Comparison of ENCODE assay signal across 8 cellular contexts in genomic region chr19:2545416-2546127, GRCh38.
DNase-seq lines count a peak whose midpoint lies in the region; ATAC-seq, FAIRE-seq and TF ChIP-seq lines count a peak whose summit lies in the region.
"Not testable (repeated sequence)": the region's sequence is repeated elsewhere in the genome, so short reads cannot be mapped to it uniquely, and the experiment has no call there.

No MANE protein-coding gene starts in this region.

- not testable (repeated sequence) for BruUV-seq in Panc1 (replicated peaks; lab: Mats Ljungman, UMichigan); GM12878 (replicated peaks; lab: Mats Ljungman, UMichigan)

- TF ChIP-seq POLR2A in GM12878 (IDR thresholded peaks at IDR 0.05; ENCODE audit: low read depth, low read length), result not testable (repeated sequence)

- H3K36me3 ChIP-seq in BLaER1 treated with 17β-estradiol and CSF1 and Interleukin-3, amounts not matched to agents 10 nM and 100 nM, result peaks cover 0 to 15% (median 0%) of the 10 kb centered on the region in 11 experiments; a peak in 5 of 22 replicates
- H3K36me3 ChIP-seq in Panc1 (ENCODE audit: control insufficient read depth, insufficient read depth, low read length); GM12878 (ENCODE audit: control insufficient read depth in 2 of 2, insufficient read depth in 2 of 2, low read length in 1 of 2); esophagus (ENCODE audit: control insufficient read depth in 2 of 2, insufficient read depth in 2 of 2, low read length in 1 of 2); skeletal muscle tissue (ENCODE audit: control insufficient read depth in 3 of 3, insufficient read depth in 3 of 3, low read length in 3 of 3); tibial artery: not testable (repeated sequence)

- ATAC-seq in Panc1 (peak; percentile 3), GM12878 (peak; percentile 10; the same call in 2 of the 3 replicates), left lobe of liver (peak; percentile 31)
- not testable (repeated sequence) for ATAC-seq in natural killer cell

- TF ChIP-seq CTCF in Panc1 (IDR thresholded peaks at IDR 0.05); GM12878 (IDR thresholded peaks at IDR 0.05 in 2 of 3, conservative IDR thresholded peaks at IDR 0.05 in 1 of 3; ENCODE audit: control insufficient read depth in 2 of 3, extremely low read depth in 1 of 3, insufficient read depth in 1 of 3, low read depth in 3 of 3, low read length in 3 of 3); natural killer cell (IDR thresholded peaks at IDR 0.05); tibial artery (IDR thresholded peaks at IDR 0.05): not testable (repeated sequence)

- not testable (repeated sequence) for FAIRE-seq in GM12878 (lab: Jason Lieb, UNC)

- H4K20me1 ChIP-seq in BLaER1 treated with 17β-estradiol and CSF1 and Interleukin-3, amounts not matched to agents 10 nM and 100 nM, result peaks cover 0 to 65% (median 18%) of the 10 kb centered on the region in 11 experiments; a peak in 12 of 22 replicates
- H4K20me1 ChIP-seq in GM12878 (ENCODE audit: control insufficient read depth, insufficient read depth), result not testable (repeated sequence)

- not testable (repeated sequence) for H3K36me3 Mint-ChIP-seq in natural killer cell

- WGBS in GM12878 (ENCODE audit: insufficient coverage, insufficient replicate concordance, low lambda C conversion rate, missing lambda C conversion rate), result 54% methylated on average over 19 of the region's 20 CpGs
- WGBS in esophagus, 2 donors, result 90 to 92% methylated on average over 19 to 20 of the region's 20 CpGs

- H3K27me3 Mint-ChIP-seq in natural killer cell (ENCODE audit: low read depth in 2 of 2), result not testable (repeated sequence)

- TF ChIP-seq EP300 in GM12878 (IDR thresholded peaks at IDR 0.05; ENCODE audit: borderline replicate concordance in 1 of 2, control insufficient read depth in 1 of 2, low read depth in 2 of 2, low read length in 2 of 2), result not testable (repeated sequence)

- H3K4me1 Mint-ChIP-seq in natural killer cell, result peaks cover 15 to 30% of the 10 kb centered on the region in 2 donors

- intact Hi-C loops in Panc1 (cut with micrococcal nuclease; ENCODE audit: unreplicated experiment), result loop anchor here (10.0 kb wide), 1 partner anchor 71 kb away; the partner anchor contains the start of gene GADD45B
- intact Hi-C loops in GM12878 (cut with micrococcal nuclease; ENCODE audit: unreplicated experiment); natural killer cell (cut with micrococcal nuclease): not testable (repeated sequence)
- intact Hi-C loops in tibial artery (cut with DNase I; ENCODE audit: low total_unique reads), result loop anchor here (1.0 to 2.0 kb wide), 2 partner anchors 32 to 51 kb away; no protein-coding TSS in a partner anchor

- RAD21 ChIA-PET in GM12878 (lab: Charles Lee; ENCODE audit: unreplicated experiment), result interaction anchor here (0.6 to 4.3 kb wide), 10 partner anchors 9 to 91 kb away, joined by 3 to 41 read pairs (median 6); partner anchors contain the start of gene GADD45B

- H3K4me3 ChIP-seq in BLaER1 treated with 17β-estradiol and CSF1 and Interleukin-3, amounts not matched to agents 10 nM and 100 nM, result peak overlapping the region in 2 of 10 experiments; percentile 1 to 14; a peak in 1 of 20 replicates
- not testable (repeated sequence) for H3K4me3 ChIP-seq in Panc1 (ENCODE audit: low read depth in 2 of 2, low read length in 2 of 2); GM12878; esophagus (ENCODE audit: low read depth in 1 of 2, low read length in 2 of 2); tibial artery
- peak overlapping the region in 2 of 3 donors; percentile 41 to 45 for H3K4me3 ChIP-seq in skeletal muscle tissue (ENCODE audit: low read length in 3 of 3)

- SMC1A ChIA-PET in GM12878 (lab: Charles Lee; ENCODE audit: uncharacterized antibody, unreplicated experiment), result interaction anchor here (0.6 to 3.9 kb wide), 6 partner anchors 7 to 68 kb away, joined by 3 to 20 read pairs (median 10); partner anchors contain the start of gene GADD45B

- H2AFZ ChIP-seq in GM12878 (ENCODE audit: control insufficient read depth, low read depth, low read length), result not testable (repeated sequence)

- H3K4me1 ChIP-seq in BLaER1 treated with 17β-estradiol and CSF1 and Interleukin-3, amounts not matched to agents 10 nM and 100 nM, result peaks cover 80 to 95% (median 84%) of the 10 kb centered on the region in 10 experiments
- peaks cover 61% of the 10 kb centered on the region for H3K4me1 ChIP-seq in Panc1 (ENCODE audit: control insufficient read depth, insufficient read depth, low read length)
- H3K4me1 ChIP-seq in GM12878 (ENCODE audit: control insufficient read depth, insufficient read depth, low read length), result peaks cover 35% of the 10 kb centered on the region
- peaks cover 2 to 12% of the 10 kb centered on the region in 2 donors for H3K4me1 ChIP-seq in esophagus (ENCODE audit: control insufficient read depth in 2 of 2, insufficient read depth in 2 of 2, low read length in 1 of 2)
- peaks cover 42 to 75% (median 65%) of the 10 kb centered on the region in 3 donors for H3K4me1 ChIP-seq in skeletal muscle tissue (ENCODE audit: control insufficient read depth in 3 of 3, insufficient read depth in 3 of 3, low read length in 3 of 3)
- peaks cover 17 to 74% (median 62%) of the 10 kb centered on the region in 4 donors for H3K4me1 ChIP-seq in tibial artery

- H3K27ac ChIP-seq in BLaER1 treated with 17β-estradiol and CSF1 and Interleukin-3, amounts not matched to agents 10 nM and 100 nM, result peak overlapping the region; percentile 26 to 79 (median 60); a peak in 19 of 22 replicates
- H3K27ac ChIP-seq in Panc1 (ENCODE audit: low read length) (peak overlapping the region; percentile 100), esophagus (ENCODE audit: low read depth in 2 of 2, low read length in 1 of 2) (peak overlapping the region; percentile 77 to 79), skeletal muscle tissue (ENCODE audit: low read depth, low read length) (peak overlapping the region; percentile 97), tibial artery (peak overlapping the region; percentile 86 to 96)
- H3K27ac ChIP-seq in GM12878 (ENCODE audit: control insufficient read depth, insufficient read depth), result not testable (repeated sequence)

- DNase-seq in Panc1 (ENCODE audit: low read depth, low spot score); GM12878 (ENCODE audit: low read depth, low spot score); left lobe of liver (ENCODE audit: low spot score); natural killer cell; tibial artery: not testable (repeated sequence)

- CTCF ChIA-PET in Panc1 (lab: Charles Lee) (interaction anchor here (0.7 kb wide), 1 partner anchor 33 kb away, joined by 3 read pairs; no protein-coding TSS in a partner anchor), GM12878 (lab: Yijun Ruan, JAX) (interaction anchor here (0.9 kb wide), 1 partner anchor 33 kb away, joined by 3 read pairs; no protein-coding TSS in a partner anchor)

- not testable (repeated sequence) for H3K9me3 ChIP-seq in BLaER1 treated with 17β-estradiol and CSF1 and Interleukin-3, amounts not matched to agents 10 nM and 100 nM (replicated peaks in 1 of 11); Panc1 (ENCODE audit: control insufficient read depth, insufficient read depth, low read depth, low read length); GM12878 (replicated peaks; ENCODE audit: control insufficient read depth, insufficient read depth, low read length); esophagus (ENCODE audit: control insufficient read depth in 2 of 2, insufficient read depth in 1 of 2, low read depth in 1 of 2, low read length in 1 of 2); skeletal muscle tissue (ENCODE audit: control insufficient read depth in 3 of 3, low read length in 3 of 3); tibial artery

- H3K27ac Mint-ChIP-seq in natural killer cell, result peak overlapping the region in 1 of 2 donors; percentile 82

- H3K9me3 Mint-ChIP-seq in natural killer cell, result not testable (repeated sequence)

- not testable (repeated sequence) for H3K79me2 ChIP-seq in GM12878 (ENCODE audit: control insufficient read depth, insufficient read depth, low read length)

- peak overlapping the region; percentile 40 for H3K4me3 Mint-ChIP-seq in natural killer cell

- H3K4me2 ChIP-seq in BLaER1 treated with 17β-estradiol and CSF1 and Interleukin-3, amounts not matched to agents 10 nM and 100 nM, result peak overlapping the region; percentile 71 to 98 (median 84)
- H3K4me2 ChIP-seq in GM12878 (ENCODE audit: control insufficient read depth, insufficient read depth), result not testable (repeated sequence)

- not testable (repeated sequence) for TF ChIP-seq RAD21 in GM12878 (IDR thresholded peaks at IDR 0.05; ENCODE audit: insufficient read depth, low read depth, low read length)

- POLR2A ChIA-PET in Panc1 (lab: Charles Lee) (interaction anchor here (1.0 kb wide), 1 partner anchor 79 kb away, joined by 4 read pairs; no protein-coding TSS in a partner anchor), GM12878 (lab: Charles Lee) (interaction anchor here (0.8 to 2.8 kb wide), 8 partner anchors 7 to 69 kb away, joined by 3 to 28 read pairs (median 7); partner anchors contain the start of gene GADD45B)

- H3K9ac ChIP-seq in BLaER1 treated with 17β-estradiol and CSF1 and Interleukin-3, amounts not matched to agents 10 nM and 100 nM, result peak overlapping the region; percentile 31 to 72 (median 61); a peak in 19 of 22 replicates
- not testable (repeated sequence) for H3K9ac ChIP-seq in GM12878 (ENCODE audit: control insufficient read depth, insufficient read depth, low read length)
- peak overlapping the region; percentile 81 to 86 (median 83) for H3K9ac ChIP-seq in skeletal muscle tissue (ENCODE audit: low read depth in 1 of 3, low read length in 3 of 3)

- H3K27me3 ChIP-seq in BLaER1 treated with 17β-estradiol and CSF1 and Interleukin-3, amounts not matched to agents 10 nM and 100 nM; Panc1 (ENCODE audit: control insufficient read depth, insufficient read depth, low read length); GM12878 (replicated peaks in 1 of 2; ENCODE audit: control insufficient read depth in 2 of 2, insufficient read depth in 2 of 2, low read length in 1 of 2); esophagus (ENCODE audit: control insufficient read depth in 1 of 2, insufficient read depth in 2 of 2, low read length in 2 of 2); skeletal muscle tissue (ENCODE audit: control insufficient read depth in 3 of 3, insufficient read depth in 3 of 3, low read length in 3 of 3); tibial artery: not testable (repeated sequence)

- in situ Hi-C loops in Panc1 (cut with HindIII; ENCODE audit: low pct_unique_long_range_greater_than_20kb, low sequenced_read_pairs); GM12878 (cut with MboI): not testable (repeated sequence)
